In genomic region chr19:3285647-3286176, GRCh38 we compare ENCODE assay signal across 1 cellular context.
TF ChIP-seq lines count a peak whose summit lies in the region.

No MANE protein-coding gene starts in this region.

TF ChIP-seq in SK-N-SH, 30 proteins besides CTCF, POLR2A, EP300 and RAD21 (continued from another document):
- no peak for TF ChIP-seq ZBTB33 (IDR thresholded peaks at IDR 0.05; ENCODE audit: borderline replicate concordance, low read depth)
- no peak for TF ChIP-seq SMC3 (IDR thresholded peaks at IDR 0.05; ENCODE audit: low read depth, low read length)
- no peak for TF ChIP-seq FOSL2 (IDR thresholded peaks at IDR 0.05; ENCODE audit: borderline replicate concordance, low read depth)
- no peak for TF ChIP-seq MXI1 (IDR thresholded peaks at IDR 0.05; ENCODE audit: low read depth, low read length)
- no peak for TF ChIP-seq GATA2 (CRISPR knock-in tag; IDR thresholded peaks at IDR 0.05)
- TF ChIP-seq JUND (IDR thresholded peaks at IDR 0.05): no peak
- TF ChIP-seq IRF3 (IDR thresholded peaks at IDR 0.05; ENCODE audit: low read depth, low read length): no peak
- no peak for TF ChIP-seq NRF1 (IDR thresholded peaks at IDR 0.05; ENCODE audit: low read depth, low read length)
